In the genomic region with DNA sequence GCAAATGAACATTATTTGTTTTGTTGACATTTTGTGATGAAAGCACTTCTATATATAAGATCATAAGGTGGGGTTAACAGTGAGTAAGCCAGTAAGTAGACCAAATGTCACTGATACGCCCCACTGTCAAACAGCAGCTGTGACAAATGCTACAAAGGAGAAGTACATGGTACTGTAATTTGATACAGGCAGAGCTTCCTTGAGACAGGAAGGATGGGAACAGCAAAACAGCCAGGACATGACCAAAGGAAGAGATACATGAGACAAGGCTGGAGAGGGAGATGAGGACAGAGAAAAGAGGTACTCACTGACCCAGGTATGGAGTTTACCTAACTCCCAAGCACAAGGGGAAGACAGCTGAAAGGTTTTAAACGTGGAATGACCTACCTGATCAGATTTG, we compare ENCODE assay signal across 1 cellular context.
TF ChIP-seq lines count a peak whose summit lies in the region.

No MANE protein-coding gene starts in this region.

TF ChIP-seq in SK-N-SH treated with all-trans-retinoic acid at 6 μM for 48 hours, 23 proteins besides CTCF, POLR2A, EP300 and RAD21 (continued from another document):
- TF ChIP-seq ZFP30 (CRISPR knock-in tag; IDR thresholded peaks at IDR 0.05) (no peak), BACH2 (CRISPR knock-in tag; IDR thresholded peaks at IDR 0.05; ENCODE audit: borderline replicate concordance) (no peak), ZNF565 (CRISPR knock-in tag; conservative IDR thresholded peaks at IDR 0.05; ENCODE audit: low read depth) (no peak), OSR1 (CRISPR knock-in tag; IDR thresholded peaks at IDR 0.05) (no peak), ARNTL (CRISPR knock-in tag; IDR thresholded peaks at IDR 0.05; ENCODE audit: borderline replicate concordance, low read depth) (no peak), PPARA (CRISPR knock-in tag; IDR thresholded peaks at IDR 0.05; ENCODE audit: borderline replicate concordance) (no peak), ZNF8 (CRISPR knock-in tag; IDR thresholded peaks at IDR 0.05) (no peak), ESRRG (CRISPR knock-in tag; IDR thresholded peaks at IDR 0.05) (no peak), TSHZ2 (CRISPR knock-in tag; IDR thresholded peaks at IDR 0.05) (no peak)
- TF ChIP-seq, protein P1, sequence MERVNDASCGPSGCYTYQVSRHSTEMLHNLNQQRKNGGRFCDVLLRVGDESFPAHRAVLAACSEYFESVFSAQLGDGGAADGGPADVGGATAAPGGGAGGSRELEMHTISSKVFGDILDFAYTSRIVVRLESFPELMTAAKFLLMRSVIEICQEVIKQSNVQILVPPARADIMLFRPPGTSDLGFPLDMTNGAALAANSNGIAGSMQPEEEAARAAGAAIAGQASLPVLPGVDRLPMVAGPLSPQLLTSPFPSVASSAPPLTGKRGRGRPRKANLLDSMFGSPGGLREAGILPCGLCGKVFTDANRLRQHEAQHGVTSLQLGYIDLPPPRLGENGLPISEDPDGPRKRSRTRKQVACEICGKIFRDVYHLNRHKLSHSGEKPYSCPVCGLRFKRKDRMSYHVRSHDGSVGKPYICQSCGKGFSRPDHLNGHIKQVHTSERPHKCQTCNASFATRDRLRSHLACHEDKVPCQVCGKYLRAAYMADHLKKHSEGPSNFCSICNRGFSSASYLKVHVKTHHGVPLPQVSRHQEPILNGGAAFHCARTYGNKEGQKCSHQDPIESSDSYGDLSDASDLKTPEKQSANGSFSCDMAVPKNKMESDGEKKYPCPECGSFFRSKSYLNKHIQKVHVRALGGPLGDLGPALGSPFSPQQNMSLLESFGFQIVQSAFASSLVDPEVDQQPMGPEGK (CRISPR knock-in tag; IDR thresholded peaks at IDR 0.05; ENCODE audit: borderline replicate concordance), result no peak
- TF ChIP-seq, protein P2, sequence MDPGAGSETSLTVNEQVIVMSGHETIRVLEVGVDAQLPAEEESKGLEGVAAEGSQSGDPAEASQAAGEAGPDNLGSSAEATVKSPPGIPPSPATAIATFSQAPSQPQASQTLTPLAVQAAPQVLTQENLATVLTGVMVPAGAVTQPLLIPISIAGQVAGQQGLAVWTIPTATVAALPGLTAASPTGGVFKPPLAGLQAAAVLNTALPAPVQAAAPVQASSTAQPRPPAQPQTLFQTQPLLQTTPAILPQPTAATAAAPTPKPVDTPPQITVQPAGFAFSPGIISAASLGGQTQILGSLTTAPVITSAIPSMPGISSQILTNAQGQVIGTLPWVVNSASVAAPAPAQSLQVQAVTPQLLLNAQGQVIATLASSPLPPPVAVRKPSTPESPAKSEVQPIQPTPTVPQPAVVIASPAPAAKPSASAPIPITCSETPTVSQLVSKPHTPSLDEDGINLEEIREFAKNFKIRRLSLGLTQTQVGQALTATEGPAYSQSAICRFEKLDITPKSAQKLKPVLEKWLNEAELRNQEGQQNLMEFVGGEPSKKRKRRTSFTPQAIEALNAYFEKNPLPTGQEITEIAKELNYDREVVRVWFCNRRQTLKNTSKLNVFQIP (CRISPR knock-in tag; IDR thresholded peaks at IDR 0.05; ENCODE audit: borderline replicate concordance, low read depth), result no peak
